19 cellular contexts compared by ENCODE assay signal in genomic region chr11:46200537-46201281, GRCh38.
DNase-seq lines count a peak whose midpoint lies in the region; ATAC-seq and TF ChIP-seq lines count a peak whose summit lies in the region.
"Had no signal": no experiment of that assay in that cellular context is flagged by ENCODE, and none has a peak within 500 bp of the region (broad histone marks: within the 10 kb centered on the region; RNA-seq: fewer than 3 reads in every experiment).

No MANE protein-coding gene starts in this region.

- no peaks in the 10 kb centered on the region for H3K36me3 Mint-ChIP-seq in osteocyte (ENCODE audit: unreplicated experiment)

- H3K27ac ChIP-seq in mammary epithelial cell (ENCODE audit: insufficient read depth, low read depth, low read length), result no peak overlapping the region
- no peak overlapping the region for H3K27ac ChIP-seq in heart left ventricle
- no peak overlapping the region for H3K27ac ChIP-seq in PC-9
- H3K27ac ChIP-seq: esophagus squamous epithelium, heart right ventricle, KMS-11, WERI-Rb-1 had no signal

- 84% methylated on average over 10 of the region's 10 CpGs for WGBS in mammary epithelial cell (ENCODE audit: low coverage, missing lambda C conversion rate)
- 85 to 90% (median 88%) methylated on average over 10 of the region's 10 CpGs for WGBS in heart left ventricle, 4 donors

- no peaks in the 10 kb centered on the region for H4K20me1 ChIP-seq in mammary epithelial cell (ENCODE audit: insufficient read depth, low read length)
- H4K20me1 ChIP-seq in PC-9 (ENCODE audit: insufficient read depth), result no peaks in the 10 kb centered on the region

- H3K4me2 ChIP-seq in mammary epithelial cell (ENCODE audit: insufficient read depth, low read depth, low read length), result no peak overlapping the region
- no peak overlapping the region for H3K4me2 ChIP-seq in PC-9
- H3K4me2 ChIP-seq: KMS-11 had no signal

- H3K9me3 ChIP-seq in mammary epithelial cell (replicated peaks; ENCODE audit: insufficient read depth, low read length) (no peaks in the 10 kb centered on the region), heart left ventricle (no peaks in the 10 kb centered on the region), PC-9 (ENCODE audit: insufficient read depth, low read depth) (no peaks in the 10 kb centered on the region)
- H3K9me3 ChIP-seq: esophagus squamous epithelium, heart right ventricle had no signal

- no peaks in the 10 kb centered on the region for H3K9me3 Mint-ChIP-seq in osteocyte (ENCODE audit: unreplicated experiment)

- H3K27me3 Mint-ChIP-seq in osteocyte (ENCODE audit: unreplicated experiment), result peaks cover 78% of the 10 kb centered on the region

- H3F3A ChIP-seq in PC-9 (ENCODE audit: insufficient read depth, low read depth), result peaks cover 5% of the 10 kb centered on the region; the same call in 1 of the 2 replicates

- no peak overlapping the region for H3K4me3 Mint-ChIP-seq in osteocyte (ENCODE audit: unreplicated experiment)
- H3K4me3 Mint-ChIP-seq: B cell had no signal

- no peak overlapping the region for H3K4me3 ChIP-seq in mammary epithelial cell (replicated peaks in 1 of 3; ENCODE audit: insufficient read depth in 1 of 3, low read depth in 2 of 3, low read length in 3 of 3)
- no peak overlapping the region for H3K4me3 ChIP-seq in heart left ventricle
- H3K4me3 ChIP-seq in PC-9, result no peak overlapping the region
- H3K4me3 ChIP-seq: esophagus squamous epithelium, heart right ventricle had no signal

- peaks cover 2% of the 10 kb centered on the region for H3K27me3 ChIP-seq in mammary epithelial cell (ENCODE audit: insufficient read depth, low read length)
- peaks cover 0 to 14% (median 0%) of the 10 kb centered on the region in 9 donors for H3K27me3 ChIP-seq in heart left ventricle
- no peaks in the 10 kb centered on the region for H3K27me3 ChIP-seq in PC-9 (ENCODE audit: insufficient read depth, low read depth)

- in situ Hi-C loops in mammary epithelial cell (cut with MboI; ENCODE audit: low sequenced_read_pairs in 2 of 2), result no loop called here

- no peak overlapping the region for H3K9ac ChIP-seq in mammary epithelial cell (ENCODE audit: insufficient read depth, low read length)
- H3K9ac ChIP-seq: KMS-11 had no signal

- H3K4me1 Mint-ChIP-seq in osteocyte (ENCODE audit: unreplicated experiment), result no peaks in the 10 kb centered on the region
- H3K4me1 Mint-ChIP-seq: B cell had no signal

- intact Hi-C loops in mammary epithelial cell (cut with micrococcal nuclease), result no loop called here
- intact Hi-C loops in heart left ventricle (cut with DNase I), result no loop called here
- intact Hi-C loops in PC-9 (cut with micrococcal nuclease; ENCODE audit: unreplicated experiment), result no loop called here

- BruUV-seq in mammary epithelial cell (replicated peaks; lab: Mats Ljungman, UMichigan) (no TSS peak), PC-9 (replicated peaks; lab: Mats Ljungman, UMichigan) (no TSS peak)

- H2AFZ ChIP-seq in mammary epithelial cell (ENCODE audit: low read depth, low read length) (no peak overlapping the region), PC-9 (no peak overlapping the region)

- H3K4me1 ChIP-seq in mammary epithelial cell (ENCODE audit: insufficient read depth, low read length), result no peaks in the 10 kb centered on the region
- no peaks in the 10 kb centered on the region for H3K4me1 ChIP-seq in heart left ventricle
- no peaks in the 10 kb centered on the region for H3K4me1 ChIP-seq in PC-9 (replicated peaks; ENCODE audit: insufficient read depth)
- H3K4me1 ChIP-seq: esophagus squamous epithelium, heart right ventricle had no signal

- H3K9me2 ChIP-seq in PC-9 (ENCODE audit: insufficient read depth), result no peaks in the 10 kb centered on the region

- no peak for TF ChIP-seq CTCF in mammary epithelial cell (conservative IDR thresholded peaks at IDR 0.05 in 1 of 2, IDR thresholded peaks at IDR 0.05 in 1 of 2; ENCODE audit: extremely low read depth in 1 of 2, insufficient read depth in 1 of 2, low read depth in 1 of 2, low read length in 2 of 2)
- TF ChIP-seq CTCF in osteocyte (IDR thresholded peaks at IDR 0.05), result no peak
- TF ChIP-seq CTCF in heart left ventricle (IDR thresholded peaks at IDR 0.05), result no peak
- TF ChIP-seq CTCF in PC-9 (conservative IDR thresholded peaks at IDR 0.05), result no peak

- ATAC-seq in heart left ventricle, result no peak
- ATAC-seq: heart right ventricle had no signal

- CTCF ChIA-PET in mammary epithelial cell (lab: Charles Lee; ENCODE audit: low non-redundant PET), result no interaction called here
- CTCF ChIA-PET in PC-9 (lab: Charles Lee), result no interaction called here

- TF ChIP-seq POLR2A in heart left ventricle (IDR thresholded peaks at IDR 0.05), result no peak

- POLR2A ChIA-PET in PC-9 (lab: Charles Lee; ENCODE audit: unreplicated experiment), result no interaction called here

- H3K27ac Mint-ChIP-seq in osteocyte (ENCODE audit: unreplicated experiment), result no peak overlapping the region
- H3K27ac Mint-ChIP-seq: B cell had no signal

- DNase-seq in EL (peak; percentile 48), M059J (ENCODE audit: low read depth) (peak; percentile 93), mammary epithelial cell (peak; percentile 22), osteocyte (ENCODE audit: extremely low spot score, unreplicated experiment) (peak; percentile 62), heart left ventricle (no peak), PC-9 (no peak), NCI-H2196 (lab: John Stamatoyannopoulos, UW; ENCODE audit: unreplicated experiment) (no peak)
- DNase-seq: activated CD4-positive, alpha-beta T cell treated with anti-CD3 and anti-CD28 coated beads, Interleukin-2, amount 50 U/mL, for 48 hours; activated gamma-delta T cell treated with Interleukin-2 at 50 U/mL for 16 hours; amniotic stem cell; esophagus squamous epithelium; heart right ventricle; NCI-H1105 treated with DMSO at 0.1 percent for 48 hours; NCI-H2081 treated with DMSO at 0.1 percent for 48 hours; NCI-H524 treated with DMSO at 0.1 percent for 48 hours; retina; WERI-Rb-1 had no signal

- dilution Hi-C loops in mammary epithelial cell (cut with HindIII; ENCODE audit: low sequenced_read_pairs), result no loop called here

- H3K36me3 ChIP-seq in mammary epithelial cell (ENCODE audit: insufficient read depth, low read length), result no peaks in the 10 kb centered on the region
- H3K36me3 ChIP-seq in heart left ventricle, result no peaks in the 10 kb centered on the region
- no peaks in the 10 kb centered on the region for H3K36me3 ChIP-seq in PC-9 (ENCODE audit: low read depth)
- H3K36me3 ChIP-seq: esophagus squamous epithelium, heart right ventricle, WERI-Rb-1 had no signal

- H3K79me2 ChIP-seq in mammary epithelial cell (ENCODE audit: insufficient read depth, low read length), result no peaks in the 10 kb centered on the region
- no peaks in the 10 kb centered on the region for H3K79me2 ChIP-seq in PC-9 (ENCODE audit: low read depth)

Comparison
In these comparisons a context has a peak if more than half of its experiments do, and no peak if none do; other contexts are left out.
1. DNase-seq: peak in EL (single experiment), M059J (single experiment), mammary epithelial cell (single experiment) and osteocyte (single experiment); none in heart left ventricle (0 of 5), PC-9 (0 of 2) and NCI-H2196 (single experiment).